ENCODE assay signal across 10 cellular contexts in genomic region chr2:179049203-179049545, GRCh38. TPM values are rescaled to one million over a fixed set of nuclear protein-coding genes. Genes with fewer than 3 reads are reported as not detected.
DNase-seq lines count a peak whose midpoint lies in the region; ATAC-seq and TF ChIP-seq lines count a peak whose summit lies in the region.
"Had no signal": no experiment of that assay in that cellular context is flagged by ENCODE, and none has a peak within 500 bp of the region (broad histone marks: within the 10 kb centered on the region; RNA-seq: fewer than 3 reads in every experiment).

No MANE protein-coding gene starts in this region.

- peak overlapping the region in 3 of 4 donors; percentile 20 to 55 (median 21) for H3K27ac ChIP-seq in gastroesophageal sphincter
- peak overlapping the region in 2 of 4 donors; percentile 45 to 62 for H3K27ac ChIP-seq in upper lobe of left lung
- H3K27ac ChIP-seq: BLaER1 had no signal

- no peak for TF ChIP-seq EP300 in gastroesophageal sphincter (IDR thresholded peaks at IDR 0.05)
- no peak for TF ChIP-seq EP300 in upper lobe of left lung (IDR thresholded peaks at IDR 0.05)

- H3K4me1 ChIP-seq in gastroesophageal sphincter: peaks cover 4 to 31% (median 8%) of the 10 kb centered on the region in 3 donors
- peaks cover 10 to 26% (median 15%) of the 10 kb centered on the region in 4 donors for H3K4me1 ChIP-seq in upper lobe of left lung

- peaks cover 9% of the 10 kb centered on the region for H3K36me3 Mint-ChIP-seq in activated naive CD4-positive, alpha-beta T cell treated with anti-CD3 and anti-CD28 coated beads for 36 hours (ENCODE audit: low read depth)

- peak overlapping the region; percentile 86 for H3K4me3 Mint-ChIP-seq in activated naive CD4-positive, alpha-beta T cell treated with anti-CD3 and anti-CD28 coated beads for 36 hours

- DNase-seq in activated naive CD4-positive, alpha-beta T cell treated with anti-CD3 and anti-CD28 coated beads for 36 hours: peak; percentile 28
- no peak for DNase-seq in activated naive CD4-positive, alpha-beta T cell treated with anti-CD3 and anti-CD28 coated beads, Interleukin-2, amount 50 U/mL, for 16 hours
- peak in 1 of 2 donors; percentile 28 for DNase-seq in upper lobe of left lung
- no peak for DNase-seq in stimulated activated naive CD4-positive, alpha-beta T cell treated with Interleukin-2 at 50 U/mL for 16 hours (lab: John Stamatoyannopoulos, UW)
- DNase-seq in NCI-H1417 (lab: John Stamatoyannopoulos, UW): no peak
- no peak for DNase-seq in NCI-H2081 treated with DMSO at 0.1 percent for 48 hours (lab: John Stamatoyannopoulos, UW)

- H3K27me3 Mint-ChIP-seq in activated naive CD4-positive, alpha-beta T cell treated with anti-CD3 and anti-CD28 coated beads for 36 hours (ENCODE audit: low read depth): no peaks in the 10 kb centered on the region

- peaks cover 61% of the 10 kb centered on the region for H3K4me1 Mint-ChIP-seq in activated naive CD4-positive, alpha-beta T cell treated with anti-CD3 and anti-CD28 coated beads for 36 hours (ENCODE audit: low read depth)

- CTCF ChIA-PET in activated naive CD4-positive, alpha-beta T cell treated with anti-CD3 and anti-CD28 coated beads for 36 hours (lab: Charles Lee): interaction anchor here (1.4 to 4.1 kb wide), 4 partner anchors 9 to 80 kb away, joined by 3 to 11 read pairs (median 6); no protein-coding TSS in a partner anchor

- peak overlapping the region in 1 of 2 donors; percentile 33 for H3K4me3 ChIP-seq in gastroesophageal sphincter
- peak overlapping the region in 3 of 4 donors; percentile 29 to 43 (median 40) for H3K4me3 ChIP-seq in upper lobe of left lung
- H3K4me3 ChIP-seq: BLaER1 had no signal

- H3K9me3 ChIP-seq in gastroesophageal sphincter (no peaks in the 10 kb centered on the region), upper lobe of left lung (no peaks in the 10 kb centered on the region)
- H3K9me3 ChIP-seq: BLaER1 had no signal

- H3K9me3 Mint-ChIP-seq in activated naive CD4-positive, alpha-beta T cell treated with anti-CD3 and anti-CD28 coated beads for 36 hours: no peaks in the 10 kb centered on the region

- no peaks in the 10 kb centered on the region for H3K36me3 ChIP-seq in gastroesophageal sphincter
- H3K36me3 ChIP-seq in upper lobe of left lung: no peaks in the 10 kb centered on the region
- H3K36me3 ChIP-seq: BLaER1 had no signal

- H3K27me3 ChIP-seq in gastroesophageal sphincter (no peaks in the 10 kb centered on the region), upper lobe of left lung (no peaks in the 10 kb centered on the region)
- H3K27me3 ChIP-seq: BLaER1 had no signal

- H3K27ac Mint-ChIP-seq in activated naive CD4-positive, alpha-beta T cell treated with anti-CD3 and anti-CD28 coated beads for 36 hours: peak overlapping the region; percentile 48

- intact Hi-C loops in activated naive CD4-positive, alpha-beta T cell treated with anti-CD3 and anti-CD28 coated beads for 36 hours (cut with micrococcal nuclease): loop anchor here (1.0 to 5.0 kb wide), 6 partner anchors 12 to 537 kb away; partner anchors contain the start of gene SESTD1

- WGBS in gastroesophageal sphincter (ENCODE audit: low coverage in 1 of 2), 2 donors: 61 to 64% methylated on average over 4 of the region's 4 CpGs
- 36 to 50% methylated on average over 4 of the region's 4 CpGs for WGBS in upper lobe of left lung, 2 donors

- TF ChIP-seq CTCF in gastroesophageal sphincter (IDR thresholded peaks at IDR 0.05): no peak
- no peak for TF ChIP-seq CTCF in upper lobe of left lung (IDR thresholded peaks at IDR 0.05)

- TF ChIP-seq POLR2A in gastroesophageal sphincter (IDR thresholded peaks at IDR 0.05): no peak
- peak in 1 of 4 donors; percentile 27 for TF ChIP-seq POLR2A in upper lobe of left lung (IDR thresholded peaks at IDR 0.05)

- ATAC-seq in HG03342 (IDR thresholded peaks at IDR 0.05; ENCODE audit: unreplicated experiment) (peak; percentile 36), gastroesophageal sphincter (no peak), upper lobe of left lung (ENCODE audit: low FRiP score in 2 of 2) (peak; percentile 44 to 78)

RNA-seq across cellular contexts. Expression of gene CCDC141, which starts 0.8 kb away (rescaled TPM):
- total RNA-seq in activated naive CD4-positive, alpha-beta T cell treated with anti-CD3 and anti-CD28 coated beads for 36 hours: 1 to 10 TPM; 2.6 to 4.6 TPM
- total RNA-seq in gastroesophageal sphincter (10 to 100 TPM in 1 of 4 donors, 1 to 10 TPM in 3; 1.6 to 10.3 (median 5.3) TPM), upper lobe of left lung (100 to 1,000 TPM in 1 of 6 donors, 10 to 100 TPM in 5; 18.5 to 126 (median 58.5) TPM)
- total RNA-seq: endothelial cell of umbilical vein had no signal
